Comparison of ENCODE assay signal across 8 cellular contexts in genomic region chr17:61635913-61636432, GRCh38. TPM values are rescaled to one million over a fixed set of nuclear protein-coding genes. Genes with fewer than 3 reads are reported as not detected.
DNase-seq lines count a peak whose midpoint lies in the region; ATAC-seq and TF ChIP-seq lines count a peak whose summit lies in the region.

No MANE protein-coding gene starts in this region.

- H4K20me1 ChIP-seq in HCT116 (ENCODE audit: insufficient read depth): no peaks in the 10 kb centered on the region

- peak; percentile 96 for TF ChIP-seq RAD21 in HCT116 (IDR thresholded peaks at IDR 0.05; ENCODE audit: low read depth)

- no peaks in the 10 kb centered on the region for H3K27me3 ChIP-seq in HCT116 (ENCODE audit: insufficient read depth, low read length)
- H3K27me3 ChIP-seq in spleen (replicated peaks in 1 of 7): peaks cover 0 to 16% (median 0%) of the 10 kb centered on the region in 7 donors

- no peak for TF ChIP-seq POLR2A in HCT116 (IDR thresholded peaks at IDR 0.05; ENCODE audit: borderline replicate concordance, extremely low read depth, insufficient read depth, insufficient read length)
- TF ChIP-seq POLR2A in spleen (IDR thresholded peaks at IDR 0.05): no peak

- H3K79me2 ChIP-seq in HCT116 (ENCODE audit: insufficient read depth, low read length): no peaks in the 10 kb centered on the region

- H3K9ac ChIP-seq in HCT116 (ENCODE audit: low read length): no peak overlapping the region

- H3K9me2 ChIP-seq in HCT116 (ENCODE audit: insufficient read depth): 0 out of 2 replicates have a peak, but pooled peaks cover 6% of the 10 kb centered on the region

- H3K4me1 ChIP-seq in HCT116 (ENCODE audit: control insufficient read depth in 1 of 2, insufficient read depth in 2 of 2, low read length in 2 of 2): no peaks in the 10 kb centered on the region
- no peaks in the 10 kb centered on the region for H3K4me1 ChIP-seq in spleen

- POLR2A ChIA-PET in HCT116 (lab: Charles Lee): no interaction called here
- POLR2A ChIA-PET in activated CD4-positive, alpha-beta memory T cell treated with anti-CD3 and anti-CD28 coated beads, Interleukin-2, amount 10 ng/mL, durations not matched to agents 7 days and 5 days (lab: Charles Lee): no interaction called here

- RAD21 ChIA-PET in HCT116 (lab: Charles Lee; ENCODE audit: low non-redundant PET in 1 of 2, low total read pairs in 2 of 2, uncharacterized antibody in 2 of 2, unreplicated experiment in 2 of 2): interaction anchor here (0.8 to 2.7 kb wide), 3 partner anchors 430 to 474 kb away, joined by 4 to 14 read pairs (median 6); no protein-coding TSS in a partner anchor

- WGBS in spleen, 5 donors: 18 to 26% (median 24%) methylated on average over 3 of the region's 3 CpGs

- intact Hi-C loops in HCT116 (cut with micrococcal nuclease): loop anchor here (1.0 to 10.0 kb wide), 5 partner anchors 201 to 589 kb away; partner anchors contain the start of gene MED13
- intact Hi-C loops in spleen (cut with DNase I; ENCODE audit: low total_unique reads): no loop called here

- H3K9me3 Mint-ChIP-seq in activated CD4-positive, alpha-beta memory T cell treated with anti-CD3 and anti-CD28 coated beads, Interleukin-2, amount 10 ng/mL, durations not matched to agents 7 days and 5 days: no peaks in the 10 kb centered on the region

- BruUV-seq in HCT116 (replicated peaks; lab: Mats Ljungman, UMichigan): no TSS peak

- H3K27ac ChIP-seq in HCT116 (ENCODE audit: low read depth, low read length) (no peak overlapping the region), spleen (no peak overlapping the region)

- no peaks in the 10 kb centered on the region for H3K36me3 Mint-ChIP-seq in activated CD4-positive, alpha-beta memory T cell treated with anti-CD3 and anti-CD28 coated beads, Interleukin-2, amount 10 ng/mL, durations not matched to agents 7 days and 5 days (ENCODE audit: low read depth)

- H3K27me3 Mint-ChIP-seq in activated CD4-positive, alpha-beta memory T cell treated with anti-CD3 and anti-CD28 coated beads, Interleukin-2, amount 10 ng/mL, durations not matched to agents 7 days and 5 days: peaks cover 66% of the 10 kb centered on the region

- CTCF ChIA-PET in HCT116 (lab: Charles Lee): interaction anchor here (0.7 to 4.0 kb wide), 7 partner anchors 8 to 473 kb away, joined by 3 to 40 read pairs (median 9); no protein-coding TSS in a partner anchor
- CTCF ChIA-PET in activated CD4-positive, alpha-beta memory T cell treated with anti-CD3 and anti-CD28 coated beads, Interleukin-2, amount 10 ng/mL, durations not matched to agents 7 days and 5 days (lab: Charles Lee): interaction anchor here (0.6 to 3.6 kb wide), 10 partner anchors 9 to 491 kb away, joined by 3 to 19 read pairs (median 4); no protein-coding TSS in a partner anchor

- ATAC-seq in HCT116 (peak; percentile 80), HG02852 (IDR thresholded peaks at IDR 0.05; ENCODE audit: unreplicated experiment) (no peak), GM19467 (IDR thresholded peaks at IDR 0.05; ENCODE audit: unreplicated experiment) (no peak)

- 0 out of 4 replicates have a peak, but pooled peaks cover 0 to 3% of the 10 kb centered on the region in 2 experiments for H3K9me3 ChIP-seq in HCT116 (ENCODE audit: control insufficient read depth in 1 of 2, insufficient read depth in 1 of 2, low read depth in 1 of 2, low read length in 2 of 2)
- peaks cover 0 to 11% (median 3%) of the 10 kb centered on the region in 8 donors for H3K9me3 ChIP-seq in spleen

- peak overlapping the region; percentile 47 for H2AFZ ChIP-seq in HCT116 (ENCODE audit: low read depth, low read length, poor library complexity, severe bottlenecking)

- DNase-seq in CD1c-positive myeloid dendritic cell (ENCODE audit: extremely low spot score): peak; percentile 67
- peak; percentile 65 for DNase-seq in HCT116 (ENCODE audit: low read depth, low spot score)
- DNase-seq in NCI-H774 (lab: John Stamatoyannopoulos, UW): peak; percentile 71
- peak; percentile 66 for DNase-seq in activated CD4-positive, alpha-beta memory T cell treated with anti-CD3 and anti-CD28 coated beads, Interleukin-2, amount 10 ng/mL, durations not matched to agents 7 days and 5 days
- DNase-seq in fibroblast of the aortic adventitia (ENCODE audit: low read depth): peak; percentile 77
- DNase-seq in spleen: no peak

- no peak overlapping the region for H3K4me3 Mint-ChIP-seq in activated CD4-positive, alpha-beta memory T cell treated with anti-CD3 and anti-CD28 coated beads, Interleukin-2, amount 10 ng/mL, durations not matched to agents 7 days and 5 days

- no peak overlapping the region for H3K27ac Mint-ChIP-seq in activated CD4-positive, alpha-beta memory T cell treated with anti-CD3 and anti-CD28 coated beads, Interleukin-2, amount 10 ng/mL, durations not matched to agents 7 days and 5 days

- peak; percentile 88 to 99 (median 89) for TF ChIP-seq CTCF in HCT116 (IDR thresholded peaks at IDR 0.05 in 2 of 3, conservative IDR thresholded peaks at IDR 0.05 in 1 of 3; ENCODE audit: borderline replicate concordance in 1 of 3, insufficient read depth in 1 of 3, low read depth in 2 of 3, low read length in 2 of 3)
- TF ChIP-seq CTCF in fibroblast of the aortic adventitia (IDR thresholded peaks at IDR 0.05; ENCODE audit: insufficient read depth, low read length): peak; percentile 86
- peak in 9 of 11 experiments; percentile 40 to 68 (median 58) for TF ChIP-seq CTCF in spleen (IDR thresholded peaks at IDR 0.05 in 8 of 11, conservative IDR thresholded peaks at IDR 0.05 in 3 of 11)

- H3K4me3 ChIP-seq in HCT116 (replicated peaks in 1 of 2; ENCODE audit: low read depth in 1 of 2, low read length in 2 of 2): no peak overlapping the region
- no peak overlapping the region for H3K4me3 ChIP-seq in fibroblast of the aortic adventitia (ENCODE audit: low read depth, low read length)
- H3K4me3 ChIP-seq in spleen: no peak overlapping the region

- H3K4me1 Mint-ChIP-seq in activated CD4-positive, alpha-beta memory T cell treated with anti-CD3 and anti-CD28 coated beads, Interleukin-2, amount 10 ng/mL, durations not matched to agents 7 days and 5 days: no peaks in the 10 kb centered on the region

- no peaks in the 10 kb centered on the region for H3K36me3 ChIP-seq in HCT116 (ENCODE audit: control insufficient read depth in 1 of 2, insufficient read depth in 2 of 2, low read length in 2 of 2)
- no peaks in the 10 kb centered on the region for H3K36me3 ChIP-seq in spleen

- H3K4me2 ChIP-seq in HCT116 (ENCODE audit: low read length): no peak overlapping the region

TF ChIP-seq in HCT116, 20 proteins besides CTCF, POLR2A, EP300 and RAD21:
- TF ChIP-seq ZNF274 (IDR thresholded peaks at IDR 0.05; ENCODE audit: low read depth, low read length) (no peak), MAX (IDR thresholded peaks at IDR 0.05) (no peak), CEBPB (IDR thresholded peaks at IDR 0.05; ENCODE audit: low read depth) (no peak), SP1 (IDR thresholded peaks at IDR 0.05; ENCODE audit: low read depth) (no peak), REST (IDR thresholded peaks at IDR 0.05; ENCODE audit: low read depth) (no peak), EGR1 (IDR thresholded peaks at IDR 0.05; ENCODE audit: low read depth) (no peak), EZH2phosphoT487 (IDR thresholded peaks at IDR 0.05; ENCODE audit: borderline replicate concordance) (no peak), FOSL1 (IDR thresholded peaks at IDR 0.05; ENCODE audit: low read depth) (no peak), ELF1 (IDR thresholded peaks at IDR 0.05; ENCODE audit: borderline replicate concordance, low read depth) (no peak), JUND (IDR thresholded peaks at IDR 0.05) (no peak), POLR2AphosphoS5 (IDR thresholded peaks at IDR 0.05; ENCODE audit: low read depth, low read length) (no peak), SRF (IDR thresholded peaks at IDR 0.05; ENCODE audit: low read depth) (no peak), CBX3 (IDR thresholded peaks at IDR 0.05; ENCODE audit: low read depth) (no peak)

RNA-seq across cellular contexts. Expression of gene NACA2, which starts 45.0 kb away (rescaled TPM):
- not detected for total RNA-seq in HCT116 (2021; ENCODE audit: unreplicated experiment)
- 0.23 TPM in 1 of 2 replicates, not detected in the other for polyA plus RNA-seq in HCT116 (2012)
- total RNA-seq in activated CD4-positive, alpha-beta memory T cell treated with anti-CD3 and anti-CD28 coated beads, Interleukin-2, amount 10 ng/mL, durations not matched to agents 7 days and 5 days: not detected
- not detected in 2 replicates for total RNA-seq in fibroblast of the aortic adventitia (ENCODE audit: low replicate concordance)
- total RNA-seq in spleen: not detected
- polyA plus RNA-seq in spleen: under 1 TPM; 0.16 to 0.43 (median 0.23) TPM
